In the genomic region with DNA sequence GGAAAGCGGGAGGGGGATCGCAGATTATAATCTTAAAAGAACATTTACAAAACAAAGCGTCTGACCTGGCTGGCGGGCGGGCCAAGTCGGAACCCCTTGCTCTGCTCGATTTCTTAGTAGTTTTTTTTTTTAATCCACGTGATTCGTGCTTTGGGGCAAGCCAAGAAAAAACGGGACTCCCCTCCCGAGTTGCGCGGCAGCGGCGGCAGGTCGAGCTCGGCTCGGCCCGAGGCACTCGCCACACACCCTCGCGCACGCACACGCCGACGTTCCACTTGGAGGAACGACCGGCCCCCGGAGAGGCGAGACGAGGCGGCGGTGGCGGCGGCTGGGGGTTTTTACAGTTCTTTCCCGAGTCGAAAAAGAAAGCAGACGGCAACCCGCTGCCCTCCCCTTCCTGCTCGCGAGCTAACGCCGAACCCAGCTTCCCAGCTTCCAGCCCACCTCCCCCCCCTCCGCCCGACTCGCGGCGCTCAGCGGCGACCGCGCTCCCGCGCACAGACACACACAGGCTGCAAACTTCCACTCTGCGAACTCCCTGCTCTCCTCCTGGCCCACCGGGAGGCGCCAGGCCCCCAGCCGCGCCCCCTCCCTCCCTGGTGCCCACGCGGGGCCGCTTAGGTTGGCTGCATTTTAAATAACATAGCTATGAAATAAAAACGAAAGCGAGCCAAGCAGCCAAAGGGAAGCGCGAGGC, we compare ENCODE assay signal across 8 cellular contexts. TPM values are rescaled to one million over a fixed set of nuclear protein-coding genes. Genes with fewer than 3 reads are reported as not detected.
DNase-seq lines count a peak whose midpoint lies in the region; ATAC-seq and TF ChIP-seq lines count a peak whose summit lies in the region.

No MANE protein-coding gene starts in this region.

- H3K4me3 ChIP-seq in MG63 (peak overlapping the region; percentile 62), urinary bladder (ENCODE audit: low read depth, low read length) (peak overlapping the region; percentile 83)

- H3K9me3 Mint-ChIP-seq in natural killer cell treated with Interleukin-12 subunit alpha and Interleukin-12 subunit beta and Interleukin-15 and Interleukin-18, amount 100 ng/mL, for 72 hours: no peaks in the 10 kb centered on the region

- H3K27ac ChIP-seq in urinary bladder (ENCODE audit: low read depth): peak overlapping the region; percentile 59

- H3K9me3 ChIP-seq in MG63: no peaks in the 10 kb centered on the region

- ATAC-seq in natural killer cell treated with Interleukin-12 subunit alpha and Interleukin-12 subunit beta and Interleukin-15 and Interleukin-18, amount 100 ng/mL, for 72 hours: peak; percentile 21 to 57
- ATAC-seq in HG03175 (IDR thresholded peaks at IDR 0.05; ENCODE audit: unreplicated experiment): no peak

- peaks cover 0 to 13% of the 10 kb centered on the region in 2 donors for H3K27me3 Mint-ChIP-seq in natural killer cell treated with Interleukin-12 subunit alpha and Interleukin-12 subunit beta and Interleukin-15 and Interleukin-18, amount 100 ng/mL, for 72 hours

- peak overlapping the region; percentile 94 for H3K4me3 Mint-ChIP-seq in natural killer cell treated with Interleukin-12 subunit alpha and Interleukin-12 subunit beta and Interleukin-15 and Interleukin-18, amount 100 ng/mL, for 72 hours

- peaks cover 24 to 30% of the 10 kb centered on the region in 2 donors for H3K4me1 Mint-ChIP-seq in natural killer cell treated with Interleukin-12 subunit alpha and Interleukin-12 subunit beta and Interleukin-15 and Interleukin-18, amount 100 ng/mL, for 72 hours (ENCODE audit: low read depth in 2 of 2)

- no peaks in the 10 kb centered on the region for H3K36me3 Mint-ChIP-seq in natural killer cell treated with Interleukin-12 subunit alpha and Interleukin-12 subunit beta and Interleukin-15 and Interleukin-18, amount 100 ng/mL, for 72 hours

- no peaks in the 10 kb centered on the region for H3K27me3 ChIP-seq in MG63

- in situ Hi-C loops in Caki2 (cut with HindIII; ENCODE audit: low pct_unique_long_range_greater_than_20kb, low sequenced_read_pairs): no loop called here

- under 1% methylated on average over 66 of the region's 66 CpGs for WGBS in urinary bladder

- H3K27ac Mint-ChIP-seq in natural killer cell treated with Interleukin-12 subunit alpha and Interleukin-12 subunit beta and Interleukin-15 and Interleukin-18, amount 100 ng/mL, for 72 hours: peak overlapping the region; percentile 81 to 88

- TF ChIP-seq POLR2A in erythroblast (IDR thresholded peaks at IDR 0.05; ENCODE audit: low read length): no peak

- DNase-seq in Caki2 (ENCODE audit: low read depth) (peak; percentile 28), MG63 (peak; percentile 55), erythroblast (lab: John Stamatoyannopoulos, UW) (peak; percentile 65 to 66), SKM-1 treated with dmso at 0.1 percent for 144 hours (lab: John Stamatoyannopoulos, UW; ENCODE audit: unreplicated experiment) (no peak)
- DNase-seq in activated CD8-positive, alpha-beta memory T cell treated with anti-CD3 and anti-CD28 coated beads, Interleukin-2, amount 50 U/mL, for 48 hours: peak; percentile 72
- DNase-seq in natural killer cell treated with Interleukin-12 subunit alpha and Interleukin-12 subunit beta and Interleukin-15 and Interleukin-18, amount 100 ng/mL, for 72 hours (ENCODE audit: low spot score): peak; percentile 87

- no peaks in the 10 kb centered on the region for H3K4me1 ChIP-seq in urinary bladder (ENCODE audit: insufficient read depth)

- no peaks in the 10 kb centered on the region for H3K36me3 ChIP-seq in MG63
- no peaks in the 10 kb centered on the region for H3K36me3 ChIP-seq in urinary bladder (ENCODE audit: insufficient read depth)

RNA-seq across cellular contexts. Expression of a gene that starts 1.2 kb away (rescaled TPM):
- total RNA-seq in Caki2 (2014; rRNA removed; shearing (Covaris generic); ENCODE audit: low replicate concordance): 9.9 and 13.9 TPM in 2 replicates
- total RNA-seq in MG63 (2014; rRNA removed; shearing (Covaris generic); ENCODE audit: low replicate concordance): 13.4 and 15.0 TPM in 2 replicates
- total RNA-seq in natural killer cell treated with Interleukin-12 subunit alpha and Interleukin-12 subunit beta and Interleukin-15 and Interleukin-18, amount 100 ng/mL, for 72 hours: 10 to 100 TPM; 52.3 to 56.7 TPM
- 26.5 TPM for total RNA-seq in urinary bladder
- 20.8 TPM for polyA plus RNA-seq in urinary bladder
